ENCODE assay signal across 1 cellular context in genomic region chr2:85137131-85137530, GRCh38.
TF ChIP-seq lines count a peak whose summit lies in the region.

No MANE protein-coding gene starts in this region.

TF ChIP-seq in GM23338, 12 proteins besides CTCF, POLR2A, EP300 and RAD21:
- TF ChIP-seq REST (IDR thresholded peaks at IDR 0.05; ENCODE audit: unreplicated experiment) (no peak), ZNF331 (CRISPR knock-in tag; IDR thresholded peaks at IDR 0.05; ENCODE audit: low read depth) (no peak), NANOG (IDR thresholded peaks at IDR 0.05; ENCODE audit: borderline replicate concordance) (no peak), EZH2 (IDR thresholded peaks at IDR 0.05; ENCODE audit: low read depth, unreplicated experiment) (no peak), ETS1 (IDR thresholded peaks at IDR 0.05) (no peak), JUNB (IDR thresholded peaks at IDR 0.05; ENCODE audit: unreplicated experiment) (no peak), EZH2phosphoT487 (IDR thresholded peaks at IDR 0.05; ENCODE audit: unreplicated experiment) (no peak), CREB1 (CRISPR knock-in tag; IDR thresholded peaks at IDR 0.05; ENCODE audit: low read depth) (no peak), STAT1 (IDR thresholded peaks at IDR 0.05; ENCODE audit: unreplicated experiment) (no peak), ZNF114 (CRISPR knock-in tag; IDR thresholded peaks at IDR 0.05) (no peak), POLR2AphosphoS5 (IDR thresholded peaks at IDR 0.05; ENCODE audit: low read depth) (no peak), ZNF462 (CRISPR knock-in tag; IDR thresholded peaks at IDR 0.05) (no peak)
